25 cellular contexts compared by ENCODE assay signal in genomic region chr6:111148110-111148509, GRCh38.
DNase-seq lines count a peak whose midpoint lies in the region; ATAC-seq and TF ChIP-seq lines count a peak whose summit lies in the region.
"Had no signal": no experiment of that assay in that cellular context is flagged by ENCODE, and none has a peak within 500 bp of the region (broad histone marks: within the 10 kb centered on the region; RNA-seq: fewer than 3 reads in every experiment).

No MANE protein-coding gene starts in this region.

- H3K36me3 ChIP-seq in body of pancreas (replicated peaks in 1 of 2; ENCODE audit: insufficient read depth in 1 of 2, low read depth in 2 of 2) (no peaks in the 10 kb centered on the region), parathyroid adenoma (ENCODE audit: control insufficient read depth, insufficient read depth, low read length) (no peaks in the 10 kb centered on the region)
- H3K36me3 ChIP-seq: BE2C, HAP-1 had no signal

- peak; percentile 35 for DNase-seq in NCI-H226
- DNase-seq in body of pancreas = no peak
- no peak for DNase-seq in mesothelial cell of epicardium (ENCODE audit: low spot score in 2 of 2, unreplicated experiment in 2 of 2)
- no peak for DNase-seq in activated CD4-positive, alpha-beta T cell treated with anti-CD3 and anti-CD28 coated beads for 36 hours
- no peak for DNase-seq in NCI-H82 treated with DMSO at 0.1 percent for 48 hours (lab: John Stamatoyannopoulos, UW; ENCODE audit: unreplicated experiment)
- no peak for DNase-seq in activated CD8-positive, alpha-beta T cell treated with anti-CD3 and anti-CD28 coated beads, Interleukin-2, amount 10 ng/mL, durations not matched to agents 7 days and 5 days
- DNase-seq: 8988T; ACHN; AML-193; BE2C; CD4-positive, alpha-beta T cell; CD8-positive, alpha-beta memory T cell; DMS 273 treated with DMSO at 0.1 percent for 48 hours; DMS79; EL; GDM1; GOT3; HFFc6 had no signal

- 22 to 32% methylated on average over 1 of the region's 1 CpG for WGBS in body of pancreas, 2 donors

- H3K4me3 ChIP-seq in body of pancreas (no peak overlapping the region), parathyroid adenoma (ENCODE audit: low read depth, low read length) (no peak overlapping the region)
- H3K4me3 ChIP-seq: A549; BLaER1 treated with 17β-estradiol and CSF1 and Interleukin-3, amounts not matched to agents 10 nM and 100 nM; GM12878; HAP-1 had no signal

- no peak for TF ChIP-seq CTCF in body of pancreas (IDR thresholded peaks at IDR 0.05)
- TF ChIP-seq CTCF in mesothelial cell of epicardium (IDR thresholded peaks at IDR 0.05; ENCODE audit: unreplicated experiment) = no peak
- TF ChIP-seq CTCF in parathyroid adenoma (IDR thresholded peaks at IDR 0.05) = no peak

- H3K9me3 ChIP-seq in body of pancreas (no peaks in the 10 kb centered on the region), parathyroid adenoma (ENCODE audit: control insufficient read depth, low read length) (no peaks in the 10 kb centered on the region)
- H3K9me3 ChIP-seq: A549, BE2C, HAP-1 had no signal

- H3K27me3 ChIP-seq in body of pancreas = no peaks in the 10 kb centered on the region
- no peaks in the 10 kb centered on the region for H3K27me3 ChIP-seq in parathyroid adenoma (ENCODE audit: control insufficient read depth, insufficient read depth, low read length)
- H3K27me3 ChIP-seq: BE2C; BLaER1 treated with 17β-estradiol and CSF1 and Interleukin-3, amounts not matched to agents 10 nM and 100 nM had no signal

- H3K4me1 Mint-ChIP-seq in mesothelial cell of epicardium = peaks cover 22% of the 10 kb centered on the region
- peaks cover 3% of the 10 kb centered on the region for H3K4me1 Mint-ChIP-seq in activated CD4-positive, alpha-beta T cell treated with anti-CD3 and anti-CD28 coated beads for 36 hours
- H3K4me1 Mint-ChIP-seq in activated CD8-positive, alpha-beta T cell treated with anti-CD3 and anti-CD28 coated beads, Interleukin-2, amount 10 ng/mL, durations not matched to agents 7 days and 5 days (ENCODE audit: low read depth) = no peaks in the 10 kb centered on the region
- H3K4me1 Mint-ChIP-seq: CD14-positive monocyte; CD8-positive, alpha-beta memory T cell had no signal

- H3K9me3 Mint-ChIP-seq in mesothelial cell of epicardium = peaks cover 14% of the 10 kb centered on the region
- H3K9me3 Mint-ChIP-seq in activated CD4-positive, alpha-beta T cell treated with anti-CD3 and anti-CD28 coated beads for 36 hours (ENCODE audit: low read depth) = no peaks in the 10 kb centered on the region
- peaks cover 16% of the 10 kb centered on the region for H3K9me3 Mint-ChIP-seq in activated CD8-positive, alpha-beta T cell treated with anti-CD3 and anti-CD28 coated beads, Interleukin-2, amount 10 ng/mL, durations not matched to agents 7 days and 5 days (ENCODE audit: insufficient read depth)
- H3K9me3 Mint-ChIP-seq: CD4-positive, alpha-beta T cell; CD8-positive, alpha-beta memory T cell; HFFc6 had no signal

- POLR2A ChIA-PET in activated CD4-positive, alpha-beta T cell treated with anti-CD3 and anti-CD28 coated beads for 36 hours (lab: Charles Lee) = no interaction called here
- POLR2A ChIA-PET in activated CD8-positive, alpha-beta T cell treated with anti-CD3 and anti-CD28 coated beads, Interleukin-2, amount 10 ng/mL, durations not matched to agents 7 days and 5 days (lab: Charles Lee) = no interaction called here

- H3K27ac Mint-ChIP-seq in mesothelial cell of epicardium = peak overlapping the region; percentile 52
- H3K27ac Mint-ChIP-seq in activated CD4-positive, alpha-beta T cell treated with anti-CD3 and anti-CD28 coated beads for 36 hours = no peak overlapping the region
- no peak overlapping the region for H3K27ac Mint-ChIP-seq in activated CD8-positive, alpha-beta T cell treated with anti-CD3 and anti-CD28 coated beads, Interleukin-2, amount 10 ng/mL, durations not matched to agents 7 days and 5 days
- H3K27ac Mint-ChIP-seq: CD14-positive monocyte; CD4-positive, alpha-beta T cell; CD8-positive, alpha-beta memory T cell; HFFc6 had no signal

- H3K27me3 Mint-ChIP-seq in mesothelial cell of epicardium (ENCODE audit: low read depth) = no peaks in the 10 kb centered on the region
- H3K27me3 Mint-ChIP-seq in activated CD4-positive, alpha-beta T cell treated with anti-CD3 and anti-CD28 coated beads for 36 hours = no peaks in the 10 kb centered on the region
- H3K27me3 Mint-ChIP-seq in activated CD8-positive, alpha-beta T cell treated with anti-CD3 and anti-CD28 coated beads, Interleukin-2, amount 10 ng/mL, durations not matched to agents 7 days and 5 days (ENCODE audit: low read depth) = peaks cover 7% of the 10 kb centered on the region
- H3K27me3 Mint-ChIP-seq: CD4-positive, alpha-beta T cell had no signal

- CTCF ChIA-PET in activated CD4-positive, alpha-beta T cell treated with anti-CD3 and anti-CD28 coated beads for 36 hours (lab: Charles Lee) = no interaction called here
- CTCF ChIA-PET in activated CD8-positive, alpha-beta T cell treated with anti-CD3 and anti-CD28 coated beads, Interleukin-2, amount 10 ng/mL, durations not matched to agents 7 days and 5 days (lab: Charles Lee) = no interaction called here

- H3K36me3 Mint-ChIP-seq in mesothelial cell of epicardium = peaks cover 7% of the 10 kb centered on the region
- peaks cover 7% of the 10 kb centered on the region for H3K36me3 Mint-ChIP-seq in activated CD4-positive, alpha-beta T cell treated with anti-CD3 and anti-CD28 coated beads for 36 hours (ENCODE audit: low read depth)
- peaks cover 7% of the 10 kb centered on the region for H3K36me3 Mint-ChIP-seq in activated CD8-positive, alpha-beta T cell treated with anti-CD3 and anti-CD28 coated beads, Interleukin-2, amount 10 ng/mL, durations not matched to agents 7 days and 5 days (ENCODE audit: low read depth)
- H3K36me3 Mint-ChIP-seq: CD14-positive monocyte; CD8-positive, alpha-beta memory T cell had no signal

- H3K27ac ChIP-seq in body of pancreas (peak overlapping the region in 1 of 4 donors; percentile 33), parathyroid adenoma (no peak overlapping the region)
- H3K27ac ChIP-seq: A549; BLaER1 treated with 17β-estradiol and CSF1 and Interleukin-3, amounts not matched to agents 10 nM and 100 nM had no signal

- H3K4me2 ChIP-seq in parathyroid adenoma (ENCODE audit: low read length) = peak overlapping the region; percentile 16
- H3K4me2 ChIP-seq: A549; BLaER1 treated with 17β-estradiol and CSF1 and Interleukin-3, amounts not matched to agents 10 nM and 100 nM had no signal

- no peak overlapping the region for H3K9ac ChIP-seq in parathyroid adenoma
- H3K9ac ChIP-seq: BLaER1 treated with 17β-estradiol and CSF1 and Interleukin-3, amounts not matched to agents 10 nM and 100 nM had no signal

- no peak overlapping the region for H2AFZ ChIP-seq in parathyroid adenoma

- peak; percentile 21 for ATAC-seq in body of pancreas
- no peak for ATAC-seq in activated CD4-positive, alpha-beta T cell treated with anti-CD3 and anti-CD28 coated beads for 36 hours
- ATAC-seq in HG03460 (IDR thresholded peaks at IDR 0.05; ENCODE audit: unreplicated experiment) = no peak
- ATAC-seq in activated CD8-positive, alpha-beta T cell treated with anti-CD3 and anti-CD28 coated beads, Interleukin-2, amount 10 ng/mL, durations not matched to agents 7 days and 5 days = no peak
- ATAC-seq: A549, GM12878 had no signal

- intact Hi-C loops in body of pancreas (cut with DNase I) = no loop called here
- intact Hi-C loops in activated CD4-positive, alpha-beta T cell treated with anti-CD3 and anti-CD28 coated beads for 36 hours (cut with DNase I, micrococcal nuclease) = no loop called here

- H3K4me1 ChIP-seq in body of pancreas (peaks cover 20% of the 10 kb centered on the region), parathyroid adenoma (peaks cover 2% of the 10 kb centered on the region)
- H3K4me1 ChIP-seq: A549, BE2C had no signal

- H3K4me3 Mint-ChIP-seq in mesothelial cell of epicardium = no peak overlapping the region
- H3K4me3 Mint-ChIP-seq in activated CD4-positive, alpha-beta T cell treated with anti-CD3 and anti-CD28 coated beads for 36 hours = no peak overlapping the region
- no peak overlapping the region for H3K4me3 Mint-ChIP-seq in activated CD8-positive, alpha-beta T cell treated with anti-CD3 and anti-CD28 coated beads, Interleukin-2, amount 10 ng/mL, durations not matched to agents 7 days and 5 days
- H3K4me3 Mint-ChIP-seq: CD14-positive monocyte; CD4-positive, alpha-beta T cell; CD8-positive, alpha-beta memory T cell; HFFc6 had no signal

- no peaks in the 10 kb centered on the region for H3K79me2 ChIP-seq in parathyroid adenoma

- no peak for TF ChIP-seq POLR2A in body of pancreas (IDR thresholded peaks at IDR 0.05)
